9 cellular contexts compared by ENCODE assay signal in the genomic region with DNA sequence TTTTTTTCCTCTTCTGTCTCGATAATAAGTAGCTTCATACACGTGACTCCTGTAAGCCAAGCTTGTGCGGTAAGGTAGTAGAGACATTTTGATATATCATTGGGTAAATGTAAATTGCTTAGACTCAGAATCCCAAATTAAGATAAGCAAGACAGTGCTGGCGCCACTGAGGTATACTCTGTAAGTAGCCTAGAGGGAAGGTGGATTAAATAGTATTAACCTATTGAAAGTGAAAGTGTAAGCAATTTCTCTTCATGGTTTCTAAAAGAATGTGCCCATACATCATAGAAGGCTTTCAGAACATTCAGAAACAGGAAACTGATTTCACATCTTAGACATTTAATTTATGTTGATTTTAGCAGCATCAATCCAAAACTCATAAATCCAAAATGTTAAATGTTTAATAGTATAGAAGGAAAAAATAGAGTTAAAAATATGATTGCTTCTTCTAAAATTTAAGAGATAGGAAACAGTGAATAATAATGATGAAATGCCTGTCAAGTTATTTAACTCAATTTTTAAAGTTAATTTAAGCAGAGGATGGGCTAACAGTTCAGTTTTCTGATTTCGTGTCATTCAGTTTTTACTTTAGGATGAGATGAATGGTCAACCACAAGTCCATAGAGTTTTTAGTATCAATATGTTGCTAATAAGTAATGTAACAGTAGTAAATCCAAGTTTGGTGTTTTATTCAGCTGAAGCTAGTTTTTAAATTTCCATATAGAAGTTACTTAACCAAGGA. TPM values are rescaled to one million over a fixed set of nuclear protein-coding genes. Genes with fewer than 3 reads are reported as not detected.
DNase-seq lines count a peak whose midpoint lies in the region; ATAC-seq and TF ChIP-seq lines count a peak whose summit lies in the region.
"Had no signal": no experiment of that assay in that cellular context is flagged by ENCODE, and none has a peak within 500 bp of the region (broad histone marks: within the 10 kb centered on the region; RNA-seq: fewer than 3 reads in every experiment).

No MANE protein-coding gene starts in this region.

- CTCF ChIA-PET in activated B cell treated with CpG ODN at 0.5 μM for 24 hours (lab: Charles Lee): interaction anchor here (0.6 to 3.0 kb wide), 5 partner anchors 13 to 647 kb away, joined by 3 to 62 read pairs (median 3); partner anchors contain the start of gene CRPPA

- H3K4me3 Mint-ChIP-seq in activated T-cell treated with anti-CD3 and anti-CD28 coated beads, Interleukin-2, amount 50 U/mL, for 72 hours: peak overlapping the region; percentile 59 to 82
- H3K4me3 Mint-ChIP-seq in activated B cell treated with CpG ODN at 0.5 μM for 24 hours: peak overlapping the region; percentile 82

- no peak for DNase-seq in activated T-cell treated with anti-CD3 and anti-CD28 coated beads, Interleukin-2, amount 50 U/mL, for 72 hours
- DNase-seq in activated T-cell treated with anti-CD3 and anti-CD28 coated beads for 4 hours (no peak), activated B cell treated with CpG ODN at 0.5 μM for 24 hours (no peak), COLO668 (lab: John Stamatoyannopoulos, UW; ENCODE audit: unreplicated experiment) (no peak), medulla oblongata (ENCODE audit: extremely low spot score) (no peak), Right ventricle myocardium superior (no peak)
- DNase-seq: spleen had no signal

- no peak overlapping the region for H3K27ac ChIP-seq in thymus (ENCODE audit: low read depth)
- H3K27ac ChIP-seq: spleen had no signal

- no peaks in the 10 kb centered on the region for H3K36me3 Mint-ChIP-seq in activated T-cell treated with anti-CD3 and anti-CD28 coated beads, Interleukin-2, amount 50 U/mL, for 72 hours (ENCODE audit: insufficient read depth in 2 of 2)
- H3K36me3 Mint-ChIP-seq in activated B cell treated with CpG ODN at 0.5 μM for 24 hours (ENCODE audit: low read depth): no peaks in the 10 kb centered on the region

- no peaks in the 10 kb centered on the region for H3K4me1 ChIP-seq in thymus (ENCODE audit: control insufficient read depth, insufficient read depth, low read length)

- 32% methylated on average over 5 of the region's 5 CpGs for WGBS in thymus

- no peaks in the 10 kb centered on the region for H3K36me3 ChIP-seq in thymus (ENCODE audit: control insufficient read depth, insufficient read depth)
- H3K36me3 ChIP-seq: spleen had no signal

- no peaks in the 10 kb centered on the region for H3K9me3 Mint-ChIP-seq in activated T-cell treated with anti-CD3 and anti-CD28 coated beads, Interleukin-2, amount 50 U/mL, for 72 hours
- H3K9me3 Mint-ChIP-seq in activated B cell treated with CpG ODN at 0.5 μM for 24 hours: no peaks in the 10 kb centered on the region

- no peak for TF ChIP-seq CTCF in activated B cell treated with CpG ODN at 0.5 μM for 24 hours (IDR thresholded peaks at IDR 0.05)

- no peaks in the 10 kb centered on the region for H3K9me3 ChIP-seq in thymus (ENCODE audit: control insufficient read depth)
- H3K9me3 ChIP-seq: spleen had no signal

- H3K27me3 ChIP-seq in thymus (ENCODE audit: control insufficient read depth, insufficient read depth): no peaks in the 10 kb centered on the region
- H3K27me3 ChIP-seq: spleen had no signal

- peak overlapping the region; percentile 71 for H3K27ac Mint-ChIP-seq in activated T-cell treated with anti-CD3 and anti-CD28 coated beads, Interleukin-2, amount 50 U/mL, for 72 hours
- H3K27ac Mint-ChIP-seq in activated B cell treated with CpG ODN at 0.5 μM for 24 hours: peak overlapping the region; percentile 71

- H3K4me3 ChIP-seq in thymus (ENCODE audit: low read length): peak overlapping the region; percentile 37

- no peaks in the 10 kb centered on the region for H3K27me3 Mint-ChIP-seq in activated T-cell treated with anti-CD3 and anti-CD28 coated beads, Interleukin-2, amount 50 U/mL, for 72 hours (ENCODE audit: low read depth)
- no peaks in the 10 kb centered on the region for H3K27me3 Mint-ChIP-seq in activated B cell treated with CpG ODN at 0.5 μM for 24 hours

- intact Hi-C loops in activated B cell treated with CpG ODN at 0.5 μM for 24 hours (cut with micrococcal nuclease) (loop anchor here (5.0 to 10.0 kb wide), 3 partner anchors 84 to 1869 kb away; partner anchors contain the start of genes ANKMY2 and BZW2), Right ventricle myocardium superior (cut with DNase I) (loop anchor here (5.0 to 10.0 kb wide), 2 partner anchors 131 to 449 kb away; no protein-coding TSS in a partner anchor)

- ATAC-seq in activated T-cell treated with anti-CD3 and anti-CD28 coated beads, Interleukin-2, amount 50 U/mL, for 72 hours (replicated peaks in 1 of 2): peak; percentile 59 to 71
- ATAC-seq in HG03097 (IDR thresholded peaks at IDR 0.05; ENCODE audit: low FRiP score, unreplicated experiment): peak; percentile 82
- ATAC-seq in activated B cell treated with CpG ODN at 0.5 μM for 24 hours (ENCODE audit: low read depth): peak; percentile 74
- ATAC-seq in Right ventricle myocardium superior (ENCODE audit: poor library complexity): no peak

- peaks cover 24% of the 10 kb centered on the region for H3K4me1 Mint-ChIP-seq in activated T-cell treated with anti-CD3 and anti-CD28 coated beads, Interleukin-2, amount 50 U/mL, for 72 hours (ENCODE audit: low read depth)
- H3K4me1 Mint-ChIP-seq in activated B cell treated with CpG ODN at 0.5 μM for 24 hours: peaks cover 23% of the 10 kb centered on the region

- POLR2A ChIA-PET in activated B cell treated with CpG ODN at 0.5 μM for 24 hours (lab: Charles Lee): interaction anchor here (0.6 to 0.7 kb wide), 2 partner anchors 83 to 142 kb away, joined by 3 to 5 read pairs; partner anchors contain the start of genes BZW2 and CRPPA

RNA-seq across cellular contexts. Expression of gene LRRC72, which starts 36.8 kb away (rescaled TPM):
- total RNA-seq in activated T-cell treated with anti-CD3 and anti-CD28 coated beads, Interleukin-2, amount 50 U/mL, for 72 hours: not detected
- total RNA-seq in activated B cell treated with CpG ODN at 0.5 μM for 24 hours (not detected in 2 replicates), Right ventricle myocardium superior (not detected)
- not detected for polyA plus RNA-seq in thymus
- total RNA-seq: spleen had no signal
- polyA plus RNA-seq: spleen had no signal
